ENCODE assay signal across 8 cellular contexts in genomic region chr9:81688262-81689092, GRCh38. TPM values are rescaled to one million over a fixed set of nuclear protein-coding genes. Genes with fewer than 3 reads are reported as not detected.
DNase-seq lines count a peak whose midpoint lies in the region; ATAC-seq and TF ChIP-seq lines count a peak whose summit lies in the region.
"Not testable (repeated sequence)": the region's sequence is repeated elsewhere in the genome, so short reads cannot be mapped to it uniquely, and the experiment has no call there.

No MANE protein-coding gene starts in this region.

- not testable (repeated sequence) for H3K36me3 Mint-ChIP-seq in mesothelial cell of epicardium

- peak overlapping the region; percentile 99 for H3K27ac Mint-ChIP-seq in mesothelial cell of epicardium

- not testable (repeated sequence) for TF ChIP-seq CTCF in C4-2B (conservative IDR thresholded peaks at IDR 0.05); RWPE2 (IDR thresholded peaks at IDR 0.05; ENCODE audit: poor library complexity, severe bottlenecking); fibroblast of the aortic adventitia (IDR thresholded peaks at IDR 0.05; ENCODE audit: insufficient read depth, low read length); mesothelial cell of epicardium (IDR thresholded peaks at IDR 0.05; ENCODE audit: unreplicated experiment)

- peak overlapping the region; percentile 97 for H3K4me3 Mint-ChIP-seq in mesothelial cell of epicardium

- ATAC-seq in GM21367 (IDR thresholded peaks at IDR 0.05; ENCODE audit: unreplicated experiment), result peak; percentile 10
- ATAC-seq in HG03520 (IDR thresholded peaks at IDR 0.05; ENCODE audit: unreplicated experiment), result peak; percentile 3
- peak; percentile 13 for ATAC-seq in RWPE2 (ENCODE audit: low read depth)

- H3K36me3 ChIP-seq in RWPE2 (ENCODE audit: low read depth), result peaks cover 30% of the 10 kb centered on the region
- peaks cover 20% of the 10 kb centered on the region for H3K36me3 ChIP-seq in adipocyte (ENCODE audit: control insufficient read depth, insufficient read depth, low read length, severe bottlenecking)

- peak overlapping the region; percentile 64 for H3K4me3 ChIP-seq in RWPE2 (ENCODE audit: severe bottlenecking)
- H3K4me3 ChIP-seq in adipocyte (ENCODE audit: low read length), result peak overlapping the region; percentile 87
- H3K4me3 ChIP-seq in fibroblast of the aortic adventitia (ENCODE audit: low read depth, low read length), result peak overlapping the region; percentile 84

- H3K4me1 ChIP-seq in RWPE2 (ENCODE audit: insufficient read depth, poor library complexity, severe bottlenecking), result peaks cover 17% of the 10 kb centered on the region
- peaks cover 35% of the 10 kb centered on the region for H3K4me1 ChIP-seq in adipocyte (ENCODE audit: control insufficient read depth, insufficient read depth, low read length)

- H3K27me3 ChIP-seq in RWPE2 (ENCODE audit: insufficient read depth, poor library complexity, severe bottlenecking); adipocyte (replicated peaks; ENCODE audit: control insufficient read depth, insufficient read depth, low read length): not testable (repeated sequence)

- not testable (repeated sequence) for H3K27me3 Mint-ChIP-seq in mesothelial cell of epicardium (ENCODE audit: low read depth)

- DNase-seq in RWPE2 (ENCODE audit: low spot score), result peak; percentile 74
- peak; percentile 81 for DNase-seq in adipocyte (ENCODE audit: low read depth)
- DNase-seq in fibroblast of the aortic adventitia (ENCODE audit: low read depth), result peak; percentile 49
- DNase-seq in mesothelial cell of epicardium (ENCODE audit: low spot score in 2 of 2, unreplicated experiment in 2 of 2), result peak; percentile 41 to 71
- peak; percentile 19 to 48 for DNase-seq in stimulated activated CD4-positive, alpha-beta T cell treated with anti-CD3 and anti-CD28 coated beads, Interleukin-2, amount 100 ng/mL, for 24 hours

- peak overlapping the region; percentile 94 for H3K9ac ChIP-seq in adipocyte (ENCODE audit: low read length)

- H3K9me3 ChIP-seq in RWPE2 (ENCODE audit: severe bottlenecking); adipocyte (ENCODE audit: control insufficient read depth, low read length): not testable (repeated sequence)

- not testable (repeated sequence) for H3K9me3 Mint-ChIP-seq in mesothelial cell of epicardium

- peaks cover 22% of the 10 kb centered on the region for H3K4me1 Mint-ChIP-seq in mesothelial cell of epicardium

- H3K27ac ChIP-seq in C4-2B (peak overlapping the region; percentile 89), RWPE2 (ENCODE audit: poor library complexity, severe bottlenecking) (peak overlapping the region; percentile 75)

RNA-seq across cellular contexts. Expression of gene TLE1, which starts 0.9 kb away (rescaled TPM):
- total RNA-seq in fibroblast of the aortic adventitia (ENCODE audit: low replicate concordance) (33.4 and 49.5 TPM in 2 replicates), mesothelial cell of epicardium (88.7 to 97.9 TPM (median 90.7 TPM) in 3 replicates)

Comparison
In these comparisons a context has a peak if more than half of its experiments do, and no peak if none do; other contexts are left out.
1. Peak in every context shown above with its lines: DNase-seq, ATAC-seq, H3K4me3 ChIP-seq and H3K27ac ChIP-seq.